In the genomic region with DNA sequence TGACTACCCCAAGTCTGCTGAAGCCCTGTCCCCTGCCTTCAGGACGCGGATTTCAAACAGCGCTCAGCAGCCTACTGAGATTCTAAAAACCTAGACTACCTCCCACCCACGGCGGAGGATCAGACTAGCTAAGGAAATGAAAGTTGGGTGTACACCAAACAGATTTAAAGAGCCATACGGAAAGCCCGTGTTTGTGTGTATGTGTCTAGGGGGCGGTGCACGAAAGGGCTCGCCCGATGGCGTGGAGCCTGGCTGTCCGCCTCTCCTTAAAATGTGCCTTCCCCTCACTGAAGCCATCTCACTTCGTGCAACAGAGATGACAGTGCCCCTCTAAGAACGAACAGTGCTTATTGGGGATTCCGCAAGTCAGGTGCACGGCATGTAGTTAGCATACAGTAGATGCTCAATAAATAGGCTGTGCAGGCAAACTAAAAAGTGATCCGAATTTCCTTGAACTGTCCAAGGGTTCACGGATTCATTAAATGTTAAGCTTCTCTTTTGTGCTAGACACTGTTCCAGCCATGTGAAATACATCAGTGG, we compare ENCODE assay signal across 8 cellular contexts. TPM values are rescaled to one million over a fixed set of nuclear protein-coding genes. Genes with fewer than 3 reads are reported as not detected.
A peak's percentile ranks its signal among the peaks of the same experiment; 100 is the strongest.
DNase-seq lines count a peak whose midpoint lies in the region; ATAC-seq and TF ChIP-seq lines count a peak whose summit lies in the region.

No MANE protein-coding gene starts in this region.

- H3K27ac ChIP-seq in RWPE2 (ENCODE audit: poor library complexity, severe bottlenecking): peak overlapping the region; percentile 80
- H3K27ac ChIP-seq in duodenal mucosa (ENCODE audit: low read depth, low read length): peak overlapping the region; percentile 96

- H3K4me3 ChIP-seq in RWPE2 (ENCODE audit: severe bottlenecking) (peak overlapping the region; percentile 72), duodenal mucosa (ENCODE audit: low read depth in 1 of 2, low read length in 2 of 2) (peak overlapping the region; percentile 85 to 96)

- no peaks in the 10 kb centered on the region for H3K36me3 Mint-ChIP-seq in natural killer cell

- H3K9me3 Mint-ChIP-seq in natural killer cell: no peaks in the 10 kb centered on the region

- peaks cover 49 to 58% of the 10 kb centered on the region in 2 donors for H3K4me1 Mint-ChIP-seq in natural killer cell

- in situ Hi-C loops in GM13977 (cut with MboI; ENCODE audit: low pct_unique_long_range_greater_than_20kb, low sequenced_read_pairs, unreplicated experiment): no loop called here

- DNase-seq in GM13977 (ENCODE audit: low spot score): peak; percentile 73
- no peak for DNase-seq in RWPE2 (ENCODE audit: low spot score)
- DNase-seq in natural killer cell: no peak
- no peak for DNase-seq in HPDE6-E6E7 (ENCODE audit: extremely low spot score)
- no peak for DNase-seq in midbrain (lab: John Stamatoyannopoulos, UW)
- DNase-seq in NCI-H1436 (lab: John Stamatoyannopoulos, UW): no peak
- no peak for DNase-seq in NCI-H146 (lab: John Stamatoyannopoulos, UW)

- H3K9me3 ChIP-seq in RWPE2 (ENCODE audit: severe bottlenecking) (no peaks in the 10 kb centered on the region), duodenal mucosa (ENCODE audit: control insufficient read depth in 1 of 2, low read length in 2 of 2) (no peaks in the 10 kb centered on the region)

- H3K4me1 ChIP-seq in RWPE2 (ENCODE audit: insufficient read depth, poor library complexity, severe bottlenecking) (peaks cover 10% of the 10 kb centered on the region), duodenal mucosa (ENCODE audit: control insufficient read depth in 1 of 2, insufficient read depth in 2 of 2, low read length in 2 of 2) (peaks cover 30 to 36% of the 10 kb centered on the region in 2 donors)

- H3K9ac ChIP-seq in duodenal mucosa (ENCODE audit: low read depth in 1 of 2, low read length in 2 of 2): peak overlapping the region; percentile 71 to 92

- peak overlapping the region; percentile 100 for H3K4me3 Mint-ChIP-seq in natural killer cell

- TF ChIP-seq CTCF in GM13977 (IDR thresholded peaks at IDR 0.05; ENCODE audit: extremely low read depth, insufficient read depth, missing control alignments) (no peak), RWPE2 (IDR thresholded peaks at IDR 0.05; ENCODE audit: poor library complexity, severe bottlenecking) (no peak), natural killer cell (IDR thresholded peaks at IDR 0.05) (no peak)

- H3K36me3 ChIP-seq in RWPE2 (ENCODE audit: low read depth): peaks cover 45% of the 10 kb centered on the region
- peaks cover 29 to 44% of the 10 kb centered on the region in 2 donors for H3K36me3 ChIP-seq in duodenal mucosa (ENCODE audit: control insufficient read depth in 1 of 2, insufficient read depth in 2 of 2, low read length in 2 of 2)

- intact Hi-C loops in natural killer cell (cut with micrococcal nuclease): loop anchor here (1.0 kb wide), 2 partner anchors 22 to 44 kb away; partner anchors contain the start of genes CNOT3, PRPF31 and TFPT

- peak overlapping the region; percentile 99 to 100 for H3K27ac Mint-ChIP-seq in natural killer cell

- no peaks in the 10 kb centered on the region for H3K27me3 Mint-ChIP-seq in natural killer cell (ENCODE audit: low read depth in 2 of 2)

- no peak for ATAC-seq in RWPE2 (ENCODE audit: low read depth)
- no peak for ATAC-seq in natural killer cell

- H3K27me3 ChIP-seq in RWPE2 (ENCODE audit: insufficient read depth, poor library complexity, severe bottlenecking): no peaks in the 10 kb centered on the region
- H3K27me3 ChIP-seq in duodenal mucosa (ENCODE audit: control insufficient read depth in 1 of 2, insufficient read depth in 2 of 2, low read length in 2 of 2): no peaks in the 10 kb centered on the region

RNA-seq across cellular contexts. Expression of gene LENG1, which starts 0.6 kb away (rescaled TPM):
- total RNA-seq in natural killer cell: 1 to 10 TPM; 8.3 to 9.4 (median 9.1) TPM

RNA-seq across cellular contexts. Expression of gene TMC4, which starts 14.1 kb away (rescaled TPM):
- 1 to 10 TPM; 7.2 to 8.2 (median 7.5) TPM for total RNA-seq in natural killer cell

RNA-seq across cellular contexts. Expression of gene CNOT3, which starts 21.3 kb away (rescaled TPM):
- 10 to 100 TPM; 46.3 to 73.9 (median 51.7) TPM for total RNA-seq in natural killer cell

RNA-seq across cellular contexts. Expression of gene MBOAT7, which starts 30.5 kb away (rescaled TPM):
- total RNA-seq in natural killer cell: 10 to 100 TPM; 24.1 to 53.9 (median 31.2) TPM

RNA-seq across cellular contexts. Expression of gene TSEN34, which starts 32.2 kb away (rescaled TPM):
- 10 to 100 TPM; 11.5 to 16.7 (median 13.5) TPM for total RNA-seq in natural killer cell
